Comparison of ENCODE assay signal across 20 cellular contexts in genomic region chr7:28986028-28986427, GRCh38. TPM values are rescaled to one million over a fixed set of nuclear protein-coding genes. Genes with fewer than 3 reads are reported as not detected.
DNase-seq lines count a peak whose midpoint lies in the region; ATAC-seq and TF ChIP-seq lines count a peak whose summit lies in the region.
"Had no signal": no experiment of that assay in that cellular context is flagged by ENCODE, and none has a peak within 500 bp of the region (broad histone marks: within the 10 kb centered on the region; RNA-seq: fewer than 3 reads in every experiment).

No MANE protein-coding gene starts in this region.

- H3K4me3 ChIP-seq in right atrium auricular region (no peak overlapping the region), prostate gland (no peak overlapping the region), aorta (ENCODE audit: low read length in 2 of 2) (no peak overlapping the region)
- H3K4me3 ChIP-seq: adrenal gland, coronary artery had no signal

- WGBS in prostate gland, result 35% methylated on average over 5 of the region's 5 CpGs
- WGBS in aorta, 2 donors, result 88 to 94% methylated on average over 5 of the region's 5 CpGs

- no peaks in the 10 kb centered on the region for H3K36me3 ChIP-seq in right atrium auricular region
- no peaks in the 10 kb centered on the region for H3K36me3 ChIP-seq in prostate gland
- no peaks in the 10 kb centered on the region for H3K36me3 ChIP-seq in aorta (ENCODE audit: control insufficient read depth in 1 of 2, insufficient read depth in 2 of 2, low read length in 1 of 2)
- H3K36me3 ChIP-seq: adrenal gland had no signal

- DNase-seq in right atrium auricular region (ENCODE audit: low spot score) (no peak), left cardiac atrium (no peak), islet precursor cell (peak; percentile 77), prostate gland (ENCODE audit: low spot score) (peak; percentile 75), NCI-H2171 (lab: John Stamatoyannopoulos, UW) (no peak), aorta (no peak), SKM-1 (lab: John Stamatoyannopoulos, UW; ENCODE audit: unreplicated experiment) (no peak), NCI-H226 (no peak)
- DNase-seq: ACHN; activated CD8-positive, alpha-beta T cell treated with anti-CD3 and anti-CD28 coated beads, Interleukin-2, amount 10 ng/mL, durations not matched to agents 7 days and 5 days; Caco-2; erythroblast; NCI-H146; PC-3; stimulated activated naive CD4-positive, alpha-beta T cell treated with Interleukin-2 at 50 U/mL for 16 hours had no signal

- TF ChIP-seq POLR2A in prostate gland (IDR thresholded peaks at IDR 0.05), result no peak

- H3K27me3 ChIP-seq in right atrium auricular region (no peaks in the 10 kb centered on the region), prostate gland (replicated peaks; ENCODE audit: insufficient read depth) (no peaks in the 10 kb centered on the region), aorta (ENCODE audit: control insufficient read depth in 1 of 2, insufficient read depth in 2 of 2, low read length in 1 of 2) (no peaks in the 10 kb centered on the region)
- H3K27me3 ChIP-seq: adrenal gland had no signal

- H3K9me3 ChIP-seq in right atrium auricular region (no peaks in the 10 kb centered on the region), prostate gland (no peaks in the 10 kb centered on the region), aorta (ENCODE audit: control insufficient read depth, low read length) (no peaks in the 10 kb centered on the region)
- H3K9me3 ChIP-seq: adrenal gland, Caco-2 had no signal

- TF ChIP-seq CTCF in right atrium auricular region (IDR thresholded peaks at IDR 0.05) (no peak), prostate gland (IDR thresholded peaks at IDR 0.05) (no peak)

- H3K4me1 ChIP-seq in right atrium auricular region, result peaks cover 0 to 44% of the 10 kb centered on the region in 2 donors
- H3K4me1 ChIP-seq in prostate gland (replicated peaks), result no peaks in the 10 kb centered on the region
- H3K4me1 ChIP-seq in aorta (ENCODE audit: control insufficient read depth in 1 of 2, insufficient read depth in 2 of 2, low read length in 2 of 2), result no peaks in the 10 kb centered on the region

- peak overlapping the region; percentile 55 to 76 for H3K27ac ChIP-seq in right atrium auricular region
- peak overlapping the region; percentile 20 to 29 for H3K27ac ChIP-seq in prostate gland
- H3K27ac ChIP-seq in aorta (ENCODE audit: low read depth in 1 of 2, low read length in 2 of 2), result no peak overlapping the region
- H3K27ac ChIP-seq: KMS-11 had no signal

- no peak for ATAC-seq in left cardiac atrium
- ATAC-seq in aorta (ENCODE audit: low FRiP score), result no peak
- ATAC-seq: activated CD8-positive, alpha-beta T cell treated with anti-CD3 and anti-CD28 coated beads, Interleukin-2, amount 10 ng/mL, durations not matched to agents 7 days and 5 days; activated T-helper 17 cell treated with anti-CD3 and anti-CD28 coated beads, Interleukin-2, amount 50 U/mL, for 72 hours; PC-3 had no signal

- intact Hi-C loops in left cardiac atrium (cut with DNase I) (no loop called here), prostate gland (cut with DNase I) (no loop called here), aorta (cut with DNase I) (no loop called here)

RNA-seq across cellular contexts. Expression of gene TRIL, which starts 27.9 kb away (rescaled TPM):
- total RNA-seq in right atrium auricular region (1 to 10 TPM in 1 of 2 donors, under 1 TPM in 1; 0.83 to 4.4 TPM), left cardiac atrium (1 to 10 TPM; 3.9 to 6.0 TPM), prostate gland (1 to 10 TPM; 3.3 to 3.5 TPM), aorta (1 to 10 TPM; 1.0 to 7.0 TPM)
- polyA plus RNA-seq in aorta, result under 1 TPM; 0.13 to 0.54 TPM
- total RNA-seq: activated CD8-positive, alpha-beta T cell treated with anti-CD3 and anti-CD28 coated beads, Interleukin-2, amount 10 ng/mL, durations not matched to agents 7 days and 5 days; activated T-helper 17 cell treated with anti-CD3 and anti-CD28 coated beads, Interleukin-2, amount 50 U/mL, for 72 hours; G401 had no signal

Comparison
In these comparisons a context has a peak if more than half of its experiments do, and no peak if none do; other contexts are left out.
1. DNase-seq: peak in islet precursor cell (single experiment) and prostate gland (single experiment); none in right atrium auricular region (single experiment), left cardiac atrium (single experiment), NCI-H2171 (single experiment), aorta (0 of 2), SKM-1 (single experiment) and NCI-H226 (single experiment).
2. H3K27ac ChIP-seq: peak in right atrium auricular region (2 of 2) and prostate gland (2 of 2); none in aorta (0 of 2).